In genomic region chr2:74291217-74291551, GRCh38 we compare ENCODE assay signal across 14 cellular contexts. TPM values are rescaled to one million over a fixed set of nuclear protein-coding genes. Genes with fewer than 3 reads are reported as not detected.
A peak's percentile ranks its signal among the peaks of the same experiment; 100 is the strongest.
DNase-seq lines count a peak whose midpoint lies in the region; ATAC-seq, FAIRE-seq and TF ChIP-seq lines count a peak whose summit lies in the region.
"Had no signal": no experiment of that assay in that cellular context is flagged by ENCODE, and none has a peak within 500 bp of the region (broad histone marks: within the 10 kb centered on the region; RNA-seq: fewer than 3 reads in every experiment).

No MANE protein-coding gene starts in this region.

- no peaks in the 10 kb centered on the region for H3K79me1 ChIP-seq in neuronal stem cell (ENCODE audit: low read depth, low read length)

- peak overlapping the region; percentile 17 for H3K14ac ChIP-seq in neuronal stem cell (ENCODE audit: low read length)

- WGBS in neuronal stem cell (ENCODE audit: extremely low coverage in 2 of 2, insufficient read length in 2 of 2, insufficient replicate concordance in 1 of 2), 2 donors = no CpG with 5 or more reads among the region's 2 CpGs

- H3K4me1 Mint-ChIP-seq in activated CD4-positive, alpha-beta T cell treated with anti-CD3 and anti-CD28 coated beads for 36 hours = peaks cover 17% of the 10 kb centered on the region
- H3K4me1 Mint-ChIP-seq in activated CD4-positive, alpha-beta memory T cell treated with anti-CD3 and anti-CD28 coated beads, Interleukin-2, amount 10 ng/mL, durations not matched to agents 7 days and 5 days = peaks cover 15% of the 10 kb centered on the region

- peaks cover 0 to 14% of the 10 kb centered on the region in 2 donors for H3K4me1 ChIP-seq in neuronal stem cell (ENCODE audit: control insufficient read depth in 2 of 2, insufficient read depth in 1 of 2, low read depth in 1 of 2, low read length in 2 of 2)

- no peak overlapping the region for H3K4me2 ChIP-seq in neuronal stem cell (ENCODE audit: insufficient read depth, low read length, poor library complexity, severe bottlenecking)

- no peak overlapping the region for H2BK120ac ChIP-seq in neuronal stem cell (ENCODE audit: low read depth, low read length)

- POLR2A ChIA-PET in activated CD4-positive, alpha-beta T cell treated with anti-CD3 and anti-CD28 coated beads for 36 hours (lab: Charles Lee) = no interaction called here
- POLR2A ChIA-PET in activated CD4-positive, alpha-beta memory T cell treated with anti-CD3 and anti-CD28 coated beads, Interleukin-2, amount 10 ng/mL, durations not matched to agents 7 days and 5 days (lab: Charles Lee) = interaction anchor here (0.9 to 1.6 kb wide), 7 partner anchors 10 to 164 kb away, joined by 3 to 5 read pairs (median 4); partner anchors contain the start of genes INO80B and MOB1A

- no peak for DNase-seq in activated CD4-positive, alpha-beta T cell treated with anti-CD3 and anti-CD28 coated beads for 36 hours
- no peak for DNase-seq in activated CD4-positive, alpha-beta T cell treated with anti-CD3 and anti-CD28 coated beads, Interleukin-2, amount 50 U/mL, for 4 hours
- DNase-seq in activated CD4-positive, alpha-beta memory T cell treated with anti-CD3 and anti-CD28 coated beads, Interleukin-2, amount 10 ng/mL, durations not matched to agents 7 days and 5 days = no peak
- DNase-seq in neuronal stem cell (ENCODE audit: low spot score) (no peak), D721Med (ENCODE audit: insufficient read length, low spot score) (no peak), iPS-NIHi7 (ENCODE audit: extremely low spot score) (no peak)
- no peak for DNase-seq in stimulated activated CD4-positive, alpha-beta T cell treated with anti-CD3 and anti-CD28 coated beads, Interleukin-2, amount 100 ng/mL, for 24 hours
- DNase-seq: H7, NCI-H524 treated with DMSO at 0.1 percent for 48 hours had no signal

- no peaks in the 10 kb centered on the region for H3K9me3 Mint-ChIP-seq in activated CD4-positive, alpha-beta T cell treated with anti-CD3 and anti-CD28 coated beads for 36 hours (ENCODE audit: low read depth)
- H3K9me3 Mint-ChIP-seq in activated CD4-positive, alpha-beta memory T cell treated with anti-CD3 and anti-CD28 coated beads, Interleukin-2, amount 10 ng/mL, durations not matched to agents 7 days and 5 days = no peaks in the 10 kb centered on the region

- H3K4ac ChIP-seq in neuronal stem cell (ENCODE audit: low read length) = no peak overlapping the region

- no peaks in the 10 kb centered on the region for H3K9me3 ChIP-seq in neuronal stem cell (replicated peaks in 1 of 2; ENCODE audit: control insufficient read depth in 2 of 2, insufficient read depth in 1 of 2, low read depth in 1 of 2, low read length in 2 of 2)

- peaks cover 1% of the 10 kb centered on the region for H3K36me3 Mint-ChIP-seq in activated CD4-positive, alpha-beta T cell treated with anti-CD3 and anti-CD28 coated beads for 36 hours (ENCODE audit: low read depth)
- H3K36me3 Mint-ChIP-seq in activated CD4-positive, alpha-beta memory T cell treated with anti-CD3 and anti-CD28 coated beads, Interleukin-2, amount 10 ng/mL, durations not matched to agents 7 days and 5 days (ENCODE audit: low read depth) = no peaks in the 10 kb centered on the region

- no peak overlapping the region for H2BK15ac ChIP-seq in neuronal stem cell (ENCODE audit: low read length)

- no peak overlapping the region for H2BK12ac ChIP-seq in neuronal stem cell (ENCODE audit: low read length)

- no peak overlapping the region for H4K91ac ChIP-seq in neuronal stem cell (ENCODE audit: low read depth, low read length, poor library complexity)

- no peak for FAIRE-seq in D721Med (lab: Jason Lieb, UNC)
- FAIRE-seq: A204.1, bronchial epithelial cell, endothelial cell of umbilical vein, urothelium cell line had no signal

- TF ChIP-seq CTCF in D721Med (IDR thresholded peaks at IDR 0.05; ENCODE audit: insufficient read depth, missing control alignments) = no peak

- no peak for ATAC-seq in activated CD4-positive, alpha-beta T cell treated with anti-CD3 and anti-CD28 coated beads for 36 hours
- ATAC-seq in HG02588 (IDR thresholded peaks at IDR 0.05; ENCODE audit: unreplicated experiment) = peak; percentile 25

- CTCF ChIA-PET in activated CD4-positive, alpha-beta T cell treated with anti-CD3 and anti-CD28 coated beads for 36 hours (lab: Charles Lee) = interaction anchor here (0.9 to 1.5 kb wide), 7 partner anchors 8 to 44 kb away, joined by 3 to 8 read pairs (median 5); no protein-coding TSS in a partner anchor
- CTCF ChIA-PET in activated CD4-positive, alpha-beta memory T cell treated with anti-CD3 and anti-CD28 coated beads, Interleukin-2, amount 10 ng/mL, durations not matched to agents 7 days and 5 days (lab: Charles Lee) = interaction anchor here (0.7 to 1.5 kb wide), 3 partner anchors 24 to 44 kb away, joined by 4 to 9 read pairs (median 5); no protein-coding TSS in a partner anchor

- no peak overlapping the region for H2BK5ac ChIP-seq in neuronal stem cell (ENCODE audit: low read length)

- H2AK5ac ChIP-seq in neuronal stem cell (ENCODE audit: low read depth, low read length) = no peak overlapping the region

- no peaks in the 10 kb centered on the region for H3K36me3 ChIP-seq in neuronal stem cell (replicated peaks in 1 of 2; ENCODE audit: control insufficient read depth in 2 of 2, insufficient read depth in 2 of 2, low read length in 2 of 2)

- no peak overlapping the region for H3K23ac ChIP-seq in neuronal stem cell (ENCODE audit: low read depth, low read length, poor library complexity)

- H3K18ac ChIP-seq in neuronal stem cell (ENCODE audit: low read length) = no peak overlapping the region

- no peaks in the 10 kb centered on the region for H3K27me3 Mint-ChIP-seq in activated CD4-positive, alpha-beta T cell treated with anti-CD3 and anti-CD28 coated beads for 36 hours
- no peaks in the 10 kb centered on the region for H3K27me3 Mint-ChIP-seq in activated CD4-positive, alpha-beta memory T cell treated with anti-CD3 and anti-CD28 coated beads, Interleukin-2, amount 10 ng/mL, durations not matched to agents 7 days and 5 days

- intact Hi-C loops in activated CD4-positive, alpha-beta T cell treated with anti-CD3 and anti-CD28 coated beads for 36 hours (cut with DNase I, micrococcal nuclease) = no loop called here

- no peak overlapping the region for H3K4me3 Mint-ChIP-seq in activated CD4-positive, alpha-beta T cell treated with anti-CD3 and anti-CD28 coated beads for 36 hours
- no peak overlapping the region for H3K4me3 Mint-ChIP-seq in activated CD4-positive, alpha-beta memory T cell treated with anti-CD3 and anti-CD28 coated beads, Interleukin-2, amount 10 ng/mL, durations not matched to agents 7 days and 5 days

- no peak overlapping the region for H3K27ac ChIP-seq in neuronal stem cell (replicated peaks; ENCODE audit: low read length)

- no peak overlapping the region for H3K9ac ChIP-seq in neuronal stem cell (ENCODE audit: low read depth, low read length, poor library complexity)

- no peak overlapping the region for H3K4me3 ChIP-seq in neuronal stem cell (ENCODE audit: low read length in 2 of 2)

- H2AFZ ChIP-seq in neuronal stem cell (ENCODE audit: low read length) = no peak overlapping the region

- H4K8ac ChIP-seq in neuronal stem cell (ENCODE audit: low read depth, low read length) = no peak overlapping the region

- peak overlapping the region; percentile 77 for H3K27ac Mint-ChIP-seq in activated CD4-positive, alpha-beta T cell treated with anti-CD3 and anti-CD28 coated beads for 36 hours
- H3K27ac Mint-ChIP-seq in activated CD4-positive, alpha-beta memory T cell treated with anti-CD3 and anti-CD28 coated beads, Interleukin-2, amount 10 ng/mL, durations not matched to agents 7 days and 5 days = peak overlapping the region; percentile 51

- peaks cover 0 to 89% (median 0%) of the 10 kb centered on the region in 3 experiments for H3K27me3 ChIP-seq in neuronal stem cell (ENCODE audit: control insufficient read depth in 3 of 3, insufficient read depth in 3 of 3, low read depth in 1 of 3, low read length in 3 of 3)

RNA-seq across cellular contexts. Expression of gene SLC4A5, which starts 52.0 kb away (rescaled TPM):
- 1 to 10 TPM; 2.2 to 2.7 TPM for total RNA-seq in activated CD4-positive, alpha-beta T cell treated with anti-CD3 and anti-CD28 coated beads for 36 hours
- 1 to 10 TPM; 2.5 to 3.4 TPM for total RNA-seq in activated CD4-positive, alpha-beta memory T cell treated with anti-CD3 and anti-CD28 coated beads, Interleukin-2, amount 10 ng/mL, durations not matched to agents 7 days and 5 days
- 1.2 TPM for polyA plus RNA-seq in neuronal stem cell (2013, experiment 1 of 2)
- 1.1 TPM for polyA plus RNA-seq in neuronal stem cell (2013, experiment 2 of 2)
